In genomic region chr11:8937159-8937558, GRCh38 we compare ENCODE assay signal across 1 cellular context.
TF ChIP-seq lines count a peak whose summit lies in the region.

No MANE protein-coding gene starts in this region.

TF ChIP-seq in K562, 482 proteins besides CTCF, POLR2A, EP300 and RAD21:
- TF ChIP-seq TBP (optimal IDR thresholded peaks at IDR 0.05; ENCODE audit: low read depth, low read length) (no peak), CCAR2 (IDR thresholded peaks at IDR 0.05; ENCODE audit: low read depth, low read length) (no peak), IFI16 (CRISPR knock-in tag; IDR thresholded peaks at IDR 0.05) (no peak), ZNF398 (CRISPR knock-in tag; IDR thresholded peaks at IDR 0.05) (no peak), NR0B1 (IDR thresholded peaks at IDR 0.05; ENCODE audit: partially characterized antibody) (no peak), KAT8 (IDR thresholded peaks at IDR 0.05; ENCODE audit: low read depth) (no peak), NCOA1 (IDR thresholded peaks at IDR 0.05; ENCODE audit: low read depth) (no peak), NCOA4 (IDR thresholded peaks at IDR 0.05; ENCODE audit: partially characterized antibody) (no peak), THRB (CRISPR knock-in tag; conservative IDR thresholded peaks at IDR 0.05) (no peak), WHSC1 (IDR thresholded peaks at IDR 0.05; ENCODE audit: low read length) (no peak), HINFP (tag; conservative IDR thresholded peaks at IDR 0.05; ENCODE audit: low read depth) (no peak), TFE3 (CRISPR knock-in tag; IDR thresholded peaks at IDR 0.05) (no peak), SAP30 (IDR thresholded peaks at IDR 0.05; ENCODE audit: borderline replicate concordance, insufficient read depth, low read depth, low read length, poor library complexity, severe bottlenecking) (no peak), XRCC4 (IDR thresholded peaks at IDR 0.05; ENCODE audit: extremely low read depth, insufficient read depth, insufficient read length) (no peak), SAFB (IDR thresholded peaks at IDR 0.05; ENCODE audit: borderline replicate concordance, low read depth, low read length) (no peak), MAFK (IDR thresholded peaks at IDR 0.05; ENCODE audit: low read length) (no peak), SP1 (CRISPR knock-in tag; IDR thresholded peaks at IDR 0.05) (no peak)
